Comparison of ENCODE assay signal across 23 cellular contexts in genomic region chr13:42685762-42686560, GRCh38.
"Had no signal": no experiment of that assay in that cellular context is flagged by ENCODE, and none has a peak within 500 bp of the region (broad histone marks: within the 10 kb centered on the region; RNA-seq: fewer than 3 reads in every experiment).

No MANE protein-coding gene starts in this region.

- H3K27me3 ChIP-seq: brain microvascular endothelial cell, MG63 had no signal

- H3K9ac ChIP-seq: KMS-11 had no signal

- DNase-seq: activated CD4-positive, alpha-beta memory T cell treated with anti-CD3 and anti-CD28 coated beads, Interleukin-2, amount 10 ng/mL, durations not matched to agents 7 days and 5 days; activated CD4-positive, alpha-beta T cell treated with anti-CD3 and anti-CD28 coated beads, Interleukin-2, amount 10 ng/mL, durations not matched to agents 7 days and 5 days; activated CD4-positive, CD25-positive, alpha-beta regulatory T cell; activated gamma-delta T cell; activated naive CD4-positive, alpha-beta T cell treated with anti-CD3 and anti-CD28 coated beads for 36 hours; activated T-cell treated with anti-CD3 and anti-CD28 coated beads for 4 hours; activated T-cell treated with anti-CD3 and anti-CD28 coated beads, Interleukin-2, amount 50 U/mL, for 48 hours; brain microvascular endothelial cell; MG63; MV-4-11; NCI-H1092 treated with DMSO at 0.1 percent for 48 hours; NCI-H1417 treated with DMSO at 0.1 percent for 48 hours; NCI-H1694 treated with DMSO at 0.1 percent for 48 hours; NCI-H2029 treated with DMSO at 0.1 percent for 48 hours; NCI-H510A treated with DMSO at 0.1 percent for 48 hours; NCI-H69; PC-3; SIG-M5; T-helper 17 cell had no signal

- H3K4me3 Mint-ChIP-seq: activated CD4-positive, alpha-beta memory T cell treated with anti-CD3 and anti-CD28 coated beads, Interleukin-2, amount 10 ng/mL, durations not matched to agents 7 days and 5 days; activated CD4-positive, alpha-beta T cell treated with anti-CD3 and anti-CD28 coated beads, Interleukin-2, amount 10 ng/mL, durations not matched to agents 7 days and 5 days; activated naive CD4-positive, alpha-beta T cell treated with anti-CD3 and anti-CD28 coated beads for 36 hours; activated naive CD8-positive, alpha-beta T cell; activated T-helper 17 cell treated with anti-CD3 and anti-CD28 coated beads, Interleukin-2, amount 50 U/mL, for 72 hours; T-helper 17 cell had no signal

- H3K4me3 ChIP-seq: MG63 had no signal

- H3K27ac Mint-ChIP-seq: activated CD4-positive, alpha-beta memory T cell treated with anti-CD3 and anti-CD28 coated beads, Interleukin-2, amount 10 ng/mL, durations not matched to agents 7 days and 5 days; activated CD4-positive, alpha-beta T cell treated with anti-CD3 and anti-CD28 coated beads, Interleukin-2, amount 10 ng/mL, durations not matched to agents 7 days and 5 days; activated naive CD4-positive, alpha-beta T cell treated with anti-CD3 and anti-CD28 coated beads for 36 hours; activated naive CD8-positive, alpha-beta T cell; activated T-helper 17 cell treated with anti-CD3 and anti-CD28 coated beads, Interleukin-2, amount 50 U/mL, for 72 hours; T-helper 17 cell had no signal

- H3K36me3 ChIP-seq: brain microvascular endothelial cell, MG63 had no signal

- H3K4me2 ChIP-seq: KMS-11 had no signal

- H3K27ac ChIP-seq: brain microvascular endothelial cell, KMS-11, VCaP had no signal

- ATAC-seq: activated T-helper 17 cell treated with anti-CD3 and anti-CD28 coated beads, Interleukin-2, amount 50 U/mL, for 72 hours; PC-3; T-helper 17 cell had no signal

- H3K9me3 ChIP-seq: MG63 had no signal

- H3K36me3 Mint-ChIP-seq: activated naive CD8-positive, alpha-beta T cell had no signal

- H3K9me3 Mint-ChIP-seq: activated CD4-positive, alpha-beta memory T cell treated with anti-CD3 and anti-CD28 coated beads, Interleukin-2, amount 10 ng/mL, durations not matched to agents 7 days and 5 days had no signal

- H3K4me1 Mint-ChIP-seq: activated CD4-positive, alpha-beta memory T cell treated with anti-CD3 and anti-CD28 coated beads, Interleukin-2, amount 10 ng/mL, durations not matched to agents 7 days and 5 days; activated CD4-positive, alpha-beta T cell treated with anti-CD3 and anti-CD28 coated beads, Interleukin-2, amount 10 ng/mL, durations not matched to agents 7 days and 5 days; activated T-helper 17 cell treated with anti-CD3 and anti-CD28 coated beads, Interleukin-2, amount 50 U/mL, for 72 hours; T-helper 17 cell had no signal
